ENCODE assay signal across 9 cellular contexts in genomic region chrX:42714981-42715688, GRCh38.
DNase-seq lines count a peak whose midpoint lies in the region; FAIRE-seq and TF ChIP-seq lines count a peak whose summit lies in the region.
"Had no signal": no experiment of that assay in that cellular context is flagged by ENCODE, and none has a peak within 500 bp of the region (broad histone marks: within the 10 kb centered on the region; RNA-seq: fewer than 3 reads in every experiment).

No MANE protein-coding gene starts in this region.

- in situ Hi-C loops in HAP-1 (cut with MboI; ENCODE audit: low sequenced_read_pairs) = no loop called here
- in situ Hi-C loops in astrocyte of the cerebellum (cut with HindIII; ENCODE audit: low sequenced_read_pairs) = no loop called here

- H3K27ac ChIP-seq in C4-2B (peak overlapping the region; percentile 33; the same call in 1 of the 2 replicates), SJCRH30 (no peak overlapping the region)

- no peaks in the 10 kb centered on the region for H3K27me3 ChIP-seq in HAP-1 (ENCODE audit: low read depth)
- no peaks in the 10 kb centered on the region for H3K27me3 ChIP-seq in SJCRH30

- H3K36me3 ChIP-seq in HAP-1 (replicated peaks) (no peaks in the 10 kb centered on the region), SJCRH30 (no peaks in the 10 kb centered on the region)

- no peaks in the 10 kb centered on the region; the same call in 1 of the 2 replicates for H3K9me3 ChIP-seq in HAP-1
- H3K9me3 ChIP-seq in SJCRH30 (replicated peaks) = no peaks in the 10 kb centered on the region

- FAIRE-seq in islet of Langerhans (lab: Jason Lieb, UNC) = peak; percentile 24
- FAIRE-seq: frontal cortex had no signal

- no peak overlapping the region for H3K4me3 ChIP-seq in HAP-1
- peak overlapping the region; percentile 26; the same call in 1 of the 2 replicates for H3K4me3 ChIP-seq in SJCRH30
- H3K4me3 ChIP-seq in astrocyte of the cerebellum (ENCODE audit: low read depth, low read length) = no peak overlapping the region

- DNase-seq in HAP-1 (ENCODE audit: low spot score in 2 of 2) (peak; percentile 73 to 81), SJCRH30 (peak; percentile 32 to 42), astrocyte of the cerebellum (ENCODE audit: low read depth) (peak; percentile 26), mesenteric fat pad (ENCODE audit: low spot score) (no peak), NCI-H1048 (lab: John Stamatoyannopoulos, UW) (no peak)
- DNase-seq in stimulated activated CD4-positive, alpha-beta T cell treated with anti-CD3 and anti-CD28 coated beads, Interleukin-15, amount 100 ng/mL, for 24 hours = peak; percentile 52

- TF ChIP-seq CTCF in C4-2B (conservative IDR thresholded peaks at IDR 0.05) (peak; percentile 82), astrocyte of the cerebellum (IDR thresholded peaks at IDR 0.05; ENCODE audit: low read depth, low read length, missing control alignments) (peak; percentile 75)

- H3K4me1 ChIP-seq in HAP-1 (no peaks in the 10 kb centered on the region), SJCRH30 (no peaks in the 10 kb centered on the region)

Comparison
In these comparisons a context has a peak if more than half of its experiments do, and no peak if none do; other contexts are left out.
1. DNase-seq: peak in HAP-1 (2 of 2), SJCRH30 (2 of 2), astrocyte of the cerebellum (single experiment) and stimulated activated CD4-positive, alpha-beta T cell treated with anti-CD3 and anti-CD28 coated beads, Interleukin-15, amount 100 ng/mL, for 24 hours (single experiment); none in mesenteric fat pad (single experiment) and NCI-H1048 (single experiment).